23 cellular contexts compared by ENCODE assay signal in genomic region chr4:3712936-3713335, GRCh38. TPM values are rescaled to one million over a fixed set of nuclear protein-coding genes. Genes with fewer than 3 reads are reported as not detected.
"Had no signal": no experiment of that assay in that cellular context is flagged by ENCODE, and none has a peak within 500 bp of the region (broad histone marks: within the 10 kb centered on the region; RNA-seq: fewer than 3 reads in every experiment).

No MANE protein-coding gene starts in this region.

- H3K4me1 ChIP-seq: Peyer's patch had no signal

- FAIRE-seq: K562 had no signal

- H3K9me3 ChIP-seq: ascending aorta, Peyer's patch had no signal

- H3K27me3 ChIP-seq: ascending aorta, Peyer's patch had no signal

- ATAC-seq: activated CD8-positive, alpha-beta T cell treated with anti-CD3 and anti-CD28 coated beads, Interleukin-2, amount 10 ng/mL, durations not matched to agents 7 days and 5 days; K562; T-helper 17 cell; WTC11 had no signal

- DNase-seq: activated CD4-positive, alpha-beta T cell treated with anti-CD3 and anti-CD28 coated beads for 48 hours; activated CD4-positive, alpha-beta T cell treated with anti-CD3 and anti-CD28 coated beads, Interleukin-2, amount 50 U/mL, for 4 hours; activated CD4-positive, CD25-positive, alpha-beta regulatory T cell treated with anti-CD3 and anti-CD28 coated beads, Interleukin-2, amount 50 U/mL, for 72 hours; activated CD8-positive, alpha-beta memory T cell treated with anti-CD3 and anti-CD28 coated beads, Interleukin-2, amount 50 U/mL, for 48 hours; activated CD8-positive, alpha-beta T cell treated with anti-CD3 and anti-CD28 coated beads, Interleukin-2, amount 10 ng/mL, durations not matched to agents 7 days and 5 days; activated naive CD4-positive, alpha-beta T cell treated with anti-CD3 and anti-CD28 coated beads, Interleukin-2, amount 50 U/mL, for 16 hours; activated T-cell treated with anti-CD3 and anti-CD28 coated beads, Interleukin-2, amount 50 U/mL, for 1 hour; Karpas-422; MM.1S; NCI-H1105; NCI-H1436 treated with DMSO at 0.1 percent for 48 hours; NCI-H187; NCI-H2081; NCI-H510A treated with DMSO at 0.1 percent for 48 hours; NCI-H69; Peyer's patch; SHP77 treated with DMSO at 0.1 percent for 48 hours; T-helper 17 cell; T-helper 9 cell had no signal

- H3K27ac ChIP-seq: ascending aorta, Peyer's patch, RWPE1 had no signal

- H3K36me3 ChIP-seq: ascending aorta, Peyer's patch had no signal

- H3K4me3 ChIP-seq: ascending aorta, K562, Peyer's patch had no signal

RNA-seq across cellular contexts. Expression of gene ADRA2C, which starts 53.2 kb away (rescaled TPM):
- total RNA-seq: activated CD8-positive, alpha-beta T cell treated with anti-CD3 and anti-CD28 coated beads, Interleukin-2, amount 10 ng/mL, durations not matched to agents 7 days and 5 days; T-helper 17 cell had no signal
